29 cellular contexts compared by ENCODE assay signal in genomic region chr18:37452015-37452414, GRCh38.
DNase-seq lines count a peak whose midpoint lies in the region; ATAC-seq and TF ChIP-seq lines count a peak whose summit lies in the region.
"Had no signal": no experiment of that assay in that cellular context is flagged by ENCODE, and none has a peak within 500 bp of the region (broad histone marks: within the 10 kb centered on the region; RNA-seq: fewer than 3 reads in every experiment).

No MANE protein-coding gene starts in this region.

- H3K36me3 Mint-ChIP-seq in MCF 10A (ENCODE audit: insufficient read depth, unreplicated experiment): no peaks in the 10 kb centered on the region
- H3K36me3 Mint-ChIP-seq in mesothelial cell of epicardium: no peaks in the 10 kb centered on the region
- H3K36me3 Mint-ChIP-seq: naive thymus-derived CD4-positive, alpha-beta T cell; stimulated activated memory B cell treated with anti-CD40 and anti-IgM and Interleukin-4, amounts not matched to agents 10 μg/mL and 1 μg/mL and 100 μg/mL, for 72 hours had no signal

- H3K4me3 ChIP-seq in breast epithelium (no peak overlapping the region), upper lobe of right lung (no peak overlapping the region), H7 (ENCODE audit: insufficient read depth, low read depth, low read length) (no peak overlapping the region)
- H3K4me3 ChIP-seq: left ventricle myocardium inferior, SK-N-MC had no signal

- H3K9me3 Mint-ChIP-seq in MCF 10A (ENCODE audit: unreplicated experiment): no peaks in the 10 kb centered on the region
- no peaks in the 10 kb centered on the region for H3K9me3 Mint-ChIP-seq in mesothelial cell of epicardium
- H3K9me3 Mint-ChIP-seq: activated naive CD8-positive, alpha-beta T cell treated with anti-CD3 and anti-CD28 coated beads, Interleukin-2, amount 50 U/mL, for 24 hours; activated T-cell treated with anti-CD3 and anti-CD28 coated beads, Interleukin-2, amount 50 U/mL, for 72 hours; dendritic cell treated with granulocyte-macrophage colony-stimulating factor and Interleukin-4, amounts not matched to agents 40 ng/mL and 50 ng/mL, for 4 days; endodermal cell; T-helper 1 cell treated with Interleukin-12 subunit alpha and Interleukin-12 subunit beta and Interleukin-4 antibody, amounts not matched to agents 30 μg/mL and 1 μg/mL, for 36 hours had no signal

- DNase-seq in breast epithelium (ENCODE audit: low spot score in 2 of 2) (no peak), MCF 10A (ENCODE audit: unreplicated experiment) (no peak), NCI-H524 (lab: John Stamatoyannopoulos, UW) (peak; percentile 43 to 78), mesothelial cell of epicardium (ENCODE audit: low spot score in 2 of 2, unreplicated experiment in 2 of 2) (no peak), upper lobe of right lung (no peak), mucosa of gallbladder (ENCODE audit: low spot score) (no peak), H7 (no peak)
- DNase-seq: activated CD4-positive, alpha-beta T cell treated with anti-CD3 and anti-CD28 coated beads, Interleukin-2, amount 50 U/mL, for 4 hours; activated naive CD4-positive, alpha-beta T cell; activated naive CD8-positive, alpha-beta T cell treated with anti-CD3 and anti-CD28 coated beads, Interleukin-2, amount 50 U/mL, for 24 hours; activated T-cell treated with anti-CD3 and anti-CD28 coated beads, Interleukin-2, amount 50 U/mL, for 72 hours; C1 segment of cervical spinal cord; COR-L47; DND-41; endodermal cell; Karpas-422; left ventricle myocardium inferior; midbrain; naive thymus-derived CD4-positive, alpha-beta T cell; NCI-H187 treated with DMSO at 0.1 percent for 48 hours; OCI-M1; substantia nigra had no signal

- CTCF ChIA-PET in MCF 10A (lab: Yijun Ruan, JAX): no interaction called here

- TF ChIP-seq CTCF in breast epithelium (IDR thresholded peaks at IDR 0.05) (no peak), MCF 10A (IDR thresholded peaks at IDR 0.05; ENCODE audit: unreplicated experiment) (no peak), mesothelial cell of epicardium (IDR thresholded peaks at IDR 0.05; ENCODE audit: unreplicated experiment) (no peak), upper lobe of right lung (IDR thresholded peaks at IDR 0.05) (no peak)

- BruUV-seq in MCF 10A (replicated peaks; lab: Mats Ljungman, UMichigan): no TSS peak

- H3K4me1 Mint-ChIP-seq in MCF 10A (ENCODE audit: insufficient read depth, unreplicated experiment) (peaks cover 7% of the 10 kb centered on the region), mesothelial cell of epicardium (peaks cover 46% of the 10 kb centered on the region)
- H3K4me1 Mint-ChIP-seq: activated naive CD8-positive, alpha-beta T cell treated with anti-CD3 and anti-CD28 coated beads, Interleukin-2, amount 50 U/mL, for 24 hours; central memory CD8-positive, alpha-beta T cell; naive thymus-derived CD4-positive, alpha-beta T cell; stimulated activated memory B cell treated with anti-CD40 and anti-IgM and Interleukin-4, amounts not matched to agents 10 μg/mL and 1 μg/mL and 100 μg/mL, for 72 hours had no signal

- H3K27ac Mint-ChIP-seq in MCF 10A (ENCODE audit: low read depth, unreplicated experiment): no peak overlapping the region
- H3K27ac Mint-ChIP-seq in mesothelial cell of epicardium: peak overlapping the region; percentile 94
- H3K27ac Mint-ChIP-seq: activated naive CD8-positive, alpha-beta T cell treated with anti-CD3 and anti-CD28 coated beads, Interleukin-2, amount 50 U/mL, for 24 hours; activated T-cell treated with anti-CD3 and anti-CD28 coated beads, Interleukin-2, amount 50 U/mL, for 72 hours; dendritic cell treated with granulocyte-macrophage colony-stimulating factor and Interleukin-4, amounts not matched to agents 40 ng/mL and 50 ng/mL, for 4 days; endodermal cell; naive thymus-derived CD4-positive, alpha-beta T cell; stimulated activated memory B cell treated with anti-CD40 and anti-IgM and Interleukin-4, amounts not matched to agents 10 μg/mL and 1 μg/mL and 100 μg/mL, for 72 hours; T-helper 1 cell treated with Interleukin-12 subunit alpha and Interleukin-12 subunit beta and Interleukin-4 antibody, amounts not matched to agents 30 μg/mL and 1 μg/mL, for 36 hours had no signal

- no peak overlapping the region for H3K4me3 Mint-ChIP-seq in MCF 10A (ENCODE audit: unreplicated experiment)
- H3K4me3 Mint-ChIP-seq in mesothelial cell of epicardium: no peak overlapping the region
- H3K4me3 Mint-ChIP-seq: activated naive CD8-positive, alpha-beta T cell treated with anti-CD3 and anti-CD28 coated beads, Interleukin-2, amount 50 U/mL, for 24 hours; activated T-cell treated with anti-CD3 and anti-CD28 coated beads, Interleukin-2, amount 50 U/mL, for 72 hours; central memory CD8-positive, alpha-beta T cell; dendritic cell treated with granulocyte-macrophage colony-stimulating factor and Interleukin-4, amounts not matched to agents 40 ng/mL and 50 ng/mL, for 4 days; endodermal cell; naive thymus-derived CD4-positive, alpha-beta T cell; stimulated activated memory B cell treated with anti-CD40 and anti-IgM and Interleukin-4, amounts not matched to agents 10 μg/mL and 1 μg/mL and 100 μg/mL, for 72 hours; T-helper 1 cell treated with Interleukin-12 subunit alpha and Interleukin-12 subunit beta and Interleukin-4 antibody, amounts not matched to agents 30 μg/mL and 1 μg/mL, for 36 hours had no signal

- POLR2A ChIA-PET in MCF 10A (lab: Yijun Ruan, JAX): no interaction called here

- no peaks in the 10 kb centered on the region for H3K36me3 ChIP-seq in breast epithelium
- no peaks in the 10 kb centered on the region for H3K36me3 ChIP-seq in upper lobe of right lung
- H3K36me3 ChIP-seq in H7 (replicated peaks; ENCODE audit: control insufficient read depth, insufficient read depth, low read length): no peaks in the 10 kb centered on the region
- H3K36me3 ChIP-seq: left ventricle myocardium inferior had no signal

- TF ChIP-seq POLR2A in breast epithelium (IDR thresholded peaks at IDR 0.05): no peak

- H3K27ac ChIP-seq in breast epithelium: peak overlapping the region; percentile 49 to 83
- H3K27ac ChIP-seq in upper lobe of right lung: peak overlapping the region; percentile 58
- H3K27ac ChIP-seq: left ventricle myocardium inferior, SK-N-MC had no signal

- H3K27me3 Mint-ChIP-seq in MCF 10A (ENCODE audit: insufficient read depth, unreplicated experiment) (no peaks in the 10 kb centered on the region), mesothelial cell of epicardium (ENCODE audit: low read depth) (no peaks in the 10 kb centered on the region)
- H3K27me3 Mint-ChIP-seq: activated naive CD8-positive, alpha-beta T cell treated with anti-CD3 and anti-CD28 coated beads, Interleukin-2, amount 50 U/mL, for 24 hours; dendritic cell treated with granulocyte-macrophage colony-stimulating factor and Interleukin-4, amounts not matched to agents 40 ng/mL and 50 ng/mL, for 4 days; stimulated activated memory B cell treated with anti-CD40 and anti-IgM and Interleukin-4, amounts not matched to agents 10 μg/mL and 1 μg/mL and 100 μg/mL, for 72 hours had no signal

- no peaks in the 10 kb centered on the region for H3K9me3 ChIP-seq in breast epithelium
- H3K9me3 ChIP-seq in upper lobe of right lung: no peaks in the 10 kb centered on the region
- H3K9me3 ChIP-seq: left ventricle myocardium inferior had no signal

- H3K4me1 ChIP-seq in breast epithelium (peaks cover 0 to 2% of the 10 kb centered on the region in 2 donors), upper lobe of right lung (peaks cover 23% of the 10 kb centered on the region)
- H3K4me1 ChIP-seq: left ventricle myocardium inferior had no signal

- H3K27me3 ChIP-seq in breast epithelium: peaks cover 0 to 3% of the 10 kb centered on the region in 2 donors
- no peaks in the 10 kb centered on the region for H3K27me3 ChIP-seq in upper lobe of right lung
- no peaks in the 10 kb centered on the region for H3K27me3 ChIP-seq in H7 (ENCODE audit: control insufficient read depth, insufficient read depth, low read length)

- intact Hi-C loops in breast epithelium (cut with DNase I; ENCODE audit: low total_unique reads) (no loop called here), MCF 10A (cut with micrococcal nuclease) (no loop called here), upper lobe of right lung (cut with DNase I) (no loop called here)

- ATAC-seq in upper lobe of right lung (no peak), HG03439 (IDR thresholded peaks at IDR 0.05; ENCODE audit: unreplicated experiment) (no peak)
- ATAC-seq: activated naive CD8-positive, alpha-beta T cell treated with anti-CD3 and anti-CD28 coated beads, Interleukin-2, amount 50 U/mL, for 24 hours; activated T-cell treated with anti-CD3 and anti-CD28 coated beads, Interleukin-2, amount 50 U/mL, for 72 hours; esophagus mucosa; stimulated activated memory B cell treated with anti-CD40 and anti-IgM and Interleukin-4, amounts not matched to agents 10 μg/mL and 1 μg/mL and 100 μg/mL, for 72 hours had no signal

Comparison
In these comparisons a context has a peak if more than half of its experiments do, and no peak if none do; other contexts are left out.
1. DNase-seq: peak in NCI-H524 (2 of 2); none in breast epithelium (0 of 2), MCF 10A (single experiment), mesothelial cell of epicardium (0 of 2), upper lobe of right lung (single experiment), mucosa of gallbladder (single experiment) and H7 (single experiment).